In genomic region chr1:19485362-19486187, GRCh38 we compare ENCODE assay signal across 1 cellular context.
TF ChIP-seq lines count a peak whose summit lies in the region.

CAPZB (minus strand) TSS chr1:19485539; CDS start chr1:19485438, 101 bp downstream.

TF ChIP-seq in IMR-90, 13 proteins besides CTCF, POLR2A, EP300 and RAD21 (continued from another document):
- TF ChIP-seq, protein P1, sequence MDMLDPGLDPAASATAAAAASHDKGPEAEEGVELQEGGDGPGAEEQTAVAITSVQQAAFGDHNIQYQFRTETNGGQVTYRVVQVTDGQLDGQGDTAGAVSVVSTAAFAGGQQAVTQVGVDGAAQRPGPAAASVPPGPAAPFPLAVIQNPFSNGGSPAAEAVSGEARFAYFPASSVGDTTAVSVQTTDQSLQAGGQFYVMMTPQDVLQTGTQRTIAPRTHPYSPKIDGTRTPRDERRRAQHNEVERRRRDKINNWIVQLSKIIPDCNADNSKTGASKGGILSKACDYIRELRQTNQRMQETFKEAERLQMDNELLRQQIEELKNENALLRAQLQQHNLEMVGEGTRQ (IDR thresholded peaks at IDR 0.05; ENCODE audit: low read depth, low read length), result no peak
- no peak for TF ChIP-seq RFX5 (IDR thresholded peaks at IDR 0.05; ENCODE audit: low read depth, low read length)
- no peak for TF ChIP-seq RCOR1 (IDR thresholded peaks at IDR 0.05; ENCODE audit: insufficient replicate concordance, low read length)
